Comparison of ENCODE assay signal across 9 cellular contexts in genomic region chr13:111049791-111050538, GRCh38.
A peak's percentile ranks its signal among the peaks of the same experiment; 100 is the strongest.
DNase-seq lines count a peak whose midpoint lies in the region; ATAC-seq, FAIRE-seq and TF ChIP-seq lines count a peak whose summit lies in the region.
"Had no signal": no experiment of that assay in that cellular context is flagged by ENCODE, and none has a peak within 500 bp of the region (broad histone marks: within the 10 kb centered on the region; RNA-seq: fewer than 3 reads in every experiment).

No MANE protein-coding gene starts in this region.

- H3K36me3 ChIP-seq in GM06990 (ENCODE audit: control insufficient read depth, insufficient read depth, low read length) (no peaks in the 10 kb centered on the region), pancreas (no peaks in the 10 kb centered on the region)

- no peak overlapping the region for H3K4me3 Mint-ChIP-seq in activated T-helper 1 cell treated with anti-CD3 and anti-CD28 coated beads, Interleukin-12 subunit alpha, Interleukin-12 subunit beta, Interleukin-2, Interleukin-4 antibody, amounts not matched to agents 30 ng/mL and 10 ng/mL and 1 ng/mL, durations not matched to agents 14 hours and 24 hours and 36 hours
- H3K4me3 Mint-ChIP-seq: natural killer cell treated with Interleukin-12 subunit alpha and Interleukin-12 subunit beta and Interleukin-15 and Interleukin-18, amount 100 ng/mL, for 72 hours had no signal

- H3K4me1 Mint-ChIP-seq in activated T-helper 1 cell treated with anti-CD3 and anti-CD28 coated beads, Interleukin-12 subunit alpha, Interleukin-12 subunit beta, Interleukin-2, Interleukin-4 antibody, amounts not matched to agents 30 ng/mL and 10 ng/mL and 1 ng/mL, durations not matched to agents 14 hours and 24 hours and 36 hours (ENCODE audit: low read depth) = peaks cover 11% of the 10 kb centered on the region

- H3K4me3 ChIP-seq in GM06990 (replicated peaks; ENCODE audit: low read depth, low read length) = no peak overlapping the region
- no peak overlapping the region for H3K4me3 ChIP-seq in epithelial cell of proximal tubule (ENCODE audit: low read depth, low read length)
- no peak overlapping the region for H3K4me3 ChIP-seq in pancreas

- H3K27me3 ChIP-seq in GM06990 (replicated peaks; ENCODE audit: control insufficient read depth, insufficient read depth, low read length) (no peaks in the 10 kb centered on the region), pancreas (no peaks in the 10 kb centered on the region)

- intact Hi-C loops in pancreas (cut with DNase I) = loop anchor here in 2 of 3 donors (5.0 to 10.0 kb wide), 2 partner anchors 103 to 105 kb away; no protein-coding TSS in a partner anchor
- intact Hi-C loops in activated T-helper 1 cell treated with anti-CD3 and anti-CD28 coated beads, Interleukin-12 subunit alpha, Interleukin-12 subunit beta, Interleukin-2, Interleukin-4 antibody, amounts not matched to agents 30 ng/mL and 10 ng/mL and 1 ng/mL, durations not matched to agents 14 hours and 24 hours and 36 hours (cut with micrococcal nuclease) = loop anchor here (1.0 kb wide), 2 partner anchors 106 to 135 kb away; partner anchors contain the start of gene ANKRD10

- no peaks in the 10 kb centered on the region for H3K4me1 ChIP-seq in pancreas

- H3K36me3 Mint-ChIP-seq in activated T-helper 1 cell treated with anti-CD3 and anti-CD28 coated beads, Interleukin-12 subunit alpha, Interleukin-12 subunit beta, Interleukin-2, Interleukin-4 antibody, amounts not matched to agents 30 ng/mL and 10 ng/mL and 1 ng/mL, durations not matched to agents 14 hours and 24 hours and 36 hours (ENCODE audit: low read depth) = no peaks in the 10 kb centered on the region
- H3K36me3 Mint-ChIP-seq: natural killer cell treated with Interleukin-12 subunit alpha and Interleukin-12 subunit beta and Interleukin-15 and Interleukin-18, amount 100 ng/mL, for 72 hours had no signal

- ATAC-seq in pancreas = peak in 3 of 4 donors; percentile 70 to 81 (median 74)

- H3K27ac Mint-ChIP-seq in activated T-helper 1 cell treated with anti-CD3 and anti-CD28 coated beads, Interleukin-12 subunit alpha, Interleukin-12 subunit beta, Interleukin-2, Interleukin-4 antibody, amounts not matched to agents 30 ng/mL and 10 ng/mL and 1 ng/mL, durations not matched to agents 14 hours and 24 hours and 36 hours = no peak overlapping the region
- H3K27ac Mint-ChIP-seq: natural killer cell treated with Interleukin-12 subunit alpha and Interleukin-12 subunit beta and Interleukin-15 and Interleukin-18, amount 100 ng/mL, for 72 hours had no signal

- no peak overlapping the region for H3K27ac ChIP-seq in pancreas

- TF ChIP-seq CTCF in GM06990 (IDR thresholded peaks at IDR 0.05; ENCODE audit: insufficient read depth, low read length, poor library complexity, severe bottlenecking) (peak; percentile 42), epithelial cell of proximal tubule (conservative IDR thresholded peaks at IDR 0.05; ENCODE audit: low read depth, low read length) (peak; percentile 64), pancreas (IDR thresholded peaks at IDR 0.05) (peak in 3 of 4 donors; percentile 16 to 33 (median 24))

- no peak for FAIRE-seq in pancreas (lab: Jason Lieb, UNC)

- no peaks in the 10 kb centered on the region for H3K9me3 Mint-ChIP-seq in activated T-helper 1 cell treated with anti-CD3 and anti-CD28 coated beads, Interleukin-12 subunit alpha, Interleukin-12 subunit beta, Interleukin-2, Interleukin-4 antibody, amounts not matched to agents 30 ng/mL and 10 ng/mL and 1 ng/mL, durations not matched to agents 14 hours and 24 hours and 36 hours
- H3K9me3 Mint-ChIP-seq: natural killer cell treated with Interleukin-12 subunit alpha and Interleukin-12 subunit beta and Interleukin-15 and Interleukin-18, amount 100 ng/mL, for 72 hours had no signal

- DNase-seq in GM06990 (ENCODE audit: extremely low read depth, insufficient read length) (no peak), NCI-H69 (lab: John Stamatoyannopoulos, UW) (peak; percentile 19), epithelial cell of proximal tubule (ENCODE audit: low read depth) (no peak), pancreas (peak in 2 of 6 donors; percentile 43 to 44), middle frontal gyrus (ENCODE audit: extremely low spot score, low spot score) (no peak), NCI-H187 treated with DMSO at 0.1 percent for 48 hours (lab: John Stamatoyannopoulos, UW) (no peak), retina (no peak)
- DNase-seq in activated T-helper 1 cell treated with anti-CD3 and anti-CD28 coated beads, Interleukin-12 subunit alpha, Interleukin-12 subunit beta, Interleukin-2, Interleukin-4 antibody, amounts not matched to agents 30 ng/mL and 10 ng/mL and 1 ng/mL, durations not matched to agents 14 hours and 24 hours and 36 hours (ENCODE audit: low spot score) = no peak

- H3K27me3 Mint-ChIP-seq in activated T-helper 1 cell treated with anti-CD3 and anti-CD28 coated beads, Interleukin-12 subunit alpha, Interleukin-12 subunit beta, Interleukin-2, Interleukin-4 antibody, amounts not matched to agents 30 ng/mL and 10 ng/mL and 1 ng/mL, durations not matched to agents 14 hours and 24 hours and 36 hours (ENCODE audit: insufficient read depth) = peaks cover 17% of the 10 kb centered on the region

- no peaks in the 10 kb centered on the region for H3K9me3 ChIP-seq in pancreas

- WGBS in pancreas, 2 donors = 54 to 63% methylated on average over 19 of the region's 19 CpGs
